Comparison of ENCODE assay signal across 1 cellular context in genomic region chr10:107415446-107415845, GRCh38.
A peak's percentile ranks its signal among the peaks of the same experiment; 100 is the strongest.
TF ChIP-seq lines count a peak whose summit lies in the region.

No MANE protein-coding gene starts in this region.

TF ChIP-seq in GM12878, 131 proteins besides CTCF, POLR2A, EP300 and RAD21 (continued from another document and continues in another):
- TF ChIP-seq ZSCAN29 (IDR thresholded peaks at IDR 0.05), result no peak
- no peak for TF ChIP-seq SMAD5 (IDR thresholded peaks at IDR 0.05; ENCODE audit: low read depth)
- TF ChIP-seq USF1 (IDR thresholded peaks at IDR 0.05; ENCODE audit: borderline replicate concordance, extremely low read length, insufficient read depth, low read depth, low read length), result no peak
- no peak for TF ChIP-seq WRNIP1 (IDR thresholded peaks at IDR 0.05; ENCODE audit: borderline replicate concordance, low read depth, low read length)
- no peak for TF ChIP-seq SIN3A (IDR thresholded peaks at IDR 0.05; ENCODE audit: low read depth, low read length)
- no peak for TF ChIP-seq NR2C2 (IDR thresholded peaks at IDR 0.05; ENCODE audit: borderline replicate concordance, control insufficient read depth, insufficient read length, low read depth)
- TF ChIP-seq SRF (IDR thresholded peaks at IDR 0.05; ENCODE audit: low read depth in 2 of 2, low read length in 2 of 2), result no peak
- no peak for TF ChIP-seq FOXM1 (IDR thresholded peaks at IDR 0.05; ENCODE audit: low read depth, low read length)
- TF ChIP-seq CBX3 (IDR thresholded peaks at IDR 0.05; ENCODE audit: borderline replicate concordance, low read depth), result no peak
- TF ChIP-seq SKIL (IDR thresholded peaks at IDR 0.05; ENCODE audit: low read depth, poor library complexity, severe bottlenecking), result no peak
- TF ChIP-seq FOXK2 (IDR thresholded peaks at IDR 0.05), result no peak
- peak; percentile 67 for TF ChIP-seq IKZF1 (conservative IDR thresholded peaks at IDR 0.05)
- TF ChIP-seq CHD2 (IDR thresholded peaks at IDR 0.05; ENCODE audit: borderline replicate concordance, low read depth, low read length), result no peak
- no peak for TF ChIP-seq PRDM15 (CRISPR knock-in tag; IDR thresholded peaks at IDR 0.05)
- no peak for TF ChIP-seq ZNF622 (IDR thresholded peaks at IDR 0.05)
- TF ChIP-seq TCF7 (IDR thresholded peaks at IDR 0.05; ENCODE audit: borderline replicate concordance), result no peak
- TF ChIP-seq MEF2B (IDR thresholded peaks at IDR 0.05; ENCODE audit: partially characterized antibody, poor library complexity, severe bottlenecking), result peak; percentile 44
- TF ChIP-seq ZBTB11 (CRISPR knock-in tag; IDR thresholded peaks at IDR 0.05), result no peak
- no peak for TF ChIP-seq POU2F2 (IDR thresholded peaks at IDR 0.05; ENCODE audit: borderline replicate concordance, low read depth, low read length)
- peak; percentile 51 to 55; a peak in 2 of 4 replicates for TF ChIP-seq IKZF2 (IDR thresholded peaks at IDR 0.05)
- no peak for TF ChIP-seq CREB1 (IDR thresholded peaks at IDR 0.05; ENCODE audit: low read depth)
- 0 out of 2 replicates have a peak, but pooled peaks have one; percentile 41 for TF ChIP-seq RELB (IDR thresholded peaks at IDR 0.05; ENCODE audit: low read depth)
- no peak for TF ChIP-seq CUX1 (IDR thresholded peaks at IDR 0.05; ENCODE audit: insufficient replicate concordance, low read depth, low read length)
- TF ChIP-seq NBN (IDR thresholded peaks at IDR 0.05), result no peak
- no peak for TF ChIP-seq ATF3 (IDR thresholded peaks at IDR 0.05; ENCODE audit: borderline replicate concordance, extremely low read depth, low read depth, low read length)
- no peak for TF ChIP-seq NR2F1 (conservative IDR thresholded peaks at IDR 0.05)
- no peak for TF ChIP-seq RELA (IDR thresholded peaks at IDR 0.05; ENCODE audit: borderline replicate concordance, partially characterized antibody)
- no peak for TF ChIP-seq ESRRA (IDR thresholded peaks at IDR 0.05; ENCODE audit: low read length)
- no peak for TF ChIP-seq MYB (IDR thresholded peaks at IDR 0.05; ENCODE audit: borderline replicate concordance, low read depth, low read length)
- no peak for TF ChIP-seq PBX3 (IDR thresholded peaks at IDR 0.05; ENCODE audit: insufficient replicate concordance, low read depth, low read length)
- no peak for TF ChIP-seq BACH1 (IDR thresholded peaks at IDR 0.05; ENCODE audit: borderline replicate concordance)
- no peak for TF ChIP-seq LARP7 (IDR thresholded peaks at IDR 0.05)
- TF ChIP-seq NRF1 (conservative IDR thresholded peaks at IDR 0.05; ENCODE audit: low read depth, low read length), result no peak
- TF ChIP-seq NFXL1 (IDR thresholded peaks at IDR 0.05; ENCODE audit: borderline replicate concordance), result no peak
- TF ChIP-seq TCF12 (IDR thresholded peaks at IDR 0.05; ENCODE audit: low read depth, low read length), result no peak
- peak; percentile 57; the same call in 1 of the 2 replicates for TF ChIP-seq EED (IDR thresholded peaks at IDR 0.05; ENCODE audit: low read depth)
- no peak for TF ChIP-seq TBL1XR1 (IDR thresholded peaks at IDR 0.05; ENCODE audit: low read depth, low read length)
- no peak for TF ChIP-seq NKRF (conservative IDR thresholded peaks at IDR 0.05)
- TF ChIP-seq ZNF207 (IDR thresholded peaks at IDR 0.05; ENCODE audit: borderline replicate concordance), result no peak
- no peak for TF ChIP-seq RBBP5 (conservative IDR thresholded peaks at IDR 0.05)
- no peak for TF ChIP-seq PAX8 (IDR thresholded peaks at IDR 0.05)
- TF ChIP-seq EZH2 (IDR thresholded peaks at IDR 0.05; ENCODE audit: borderline replicate concordance, control insufficient read depth, low read depth, low read length), result no peak
- no peak for TF ChIP-seq JUNB (IDR thresholded peaks at IDR 0.05)
- no peak for TF ChIP-seq CHD1 (IDR thresholded peaks at IDR 0.05; ENCODE audit: low read depth, low read length)
- TF ChIP-seq SMARCA5 (IDR thresholded peaks at IDR 0.05), result no peak
